ENCODE assay signal across 1 cellular context in the genomic region with DNA sequence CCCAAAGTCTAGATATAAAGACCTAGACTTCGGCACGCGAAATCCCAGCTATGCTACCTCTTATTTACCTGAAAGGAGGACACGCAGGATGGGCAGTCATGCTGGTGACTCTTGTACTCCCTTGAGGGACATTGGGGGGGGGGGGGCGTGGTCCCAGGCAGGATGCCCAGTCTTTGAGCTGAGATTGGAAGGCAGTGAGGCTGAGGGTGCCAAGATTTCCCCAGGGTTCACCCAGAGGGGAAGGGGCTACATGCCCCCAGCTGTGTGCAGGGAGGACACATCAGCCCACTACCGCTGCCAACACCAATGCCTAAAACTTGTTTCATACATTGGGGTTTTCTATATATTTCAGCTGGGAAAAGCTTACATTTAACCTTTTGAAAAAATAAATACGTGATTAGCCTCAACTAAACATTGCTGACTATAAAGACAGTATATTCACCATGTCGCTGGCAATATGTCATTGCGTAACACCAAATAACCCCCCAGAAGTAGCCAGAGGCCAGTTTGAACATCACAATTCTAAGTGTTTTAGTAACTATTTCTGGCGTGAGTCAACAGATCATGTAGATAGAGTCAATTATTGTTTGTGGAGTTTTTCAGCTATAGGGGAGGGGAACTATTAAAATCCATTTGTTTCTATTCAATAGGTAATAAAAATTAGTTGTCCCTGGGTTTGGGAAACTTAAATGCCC.
TF ChIP-seq lines count a peak whose summit lies in the region.

No MANE protein-coding gene starts in this region.

TF ChIP-seq in HEK293, 187 proteins besides CTCF, POLR2A, EP300 and RAD21 (continued from another document):
- TF ChIP-seq, protein P1, sequence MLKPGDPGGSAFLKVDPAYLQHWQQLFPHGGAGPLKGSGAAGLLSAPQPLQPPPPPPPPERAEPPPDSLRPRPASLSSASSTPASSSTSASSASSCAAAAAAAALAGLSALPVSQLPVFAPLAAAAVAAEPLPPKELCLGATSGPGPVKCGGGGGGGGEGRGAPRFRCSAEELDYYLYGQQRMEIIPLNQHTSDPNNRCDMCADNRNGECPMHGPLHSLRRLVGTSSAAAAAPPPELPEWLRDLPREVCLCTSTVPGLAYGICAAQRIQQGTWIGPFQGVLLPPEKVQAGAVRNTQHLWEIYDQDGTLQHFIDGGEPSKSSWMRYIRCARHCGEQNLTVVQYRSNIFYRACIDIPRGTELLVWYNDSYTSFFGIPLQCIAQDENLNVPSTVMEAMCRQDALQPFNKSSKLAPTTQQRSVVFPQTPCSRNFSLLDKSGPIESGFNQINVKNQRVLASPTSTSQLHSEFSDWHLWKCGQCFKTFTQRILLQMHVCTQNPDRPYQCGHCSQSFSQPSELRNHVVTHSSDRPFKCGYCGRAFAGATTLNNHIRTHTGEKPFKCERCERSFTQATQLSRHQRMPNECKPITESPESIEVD (tag by site-specific recombination; IDR thresholded peaks at IDR 0.05) = 0 out of 2 replicates have a peak, but pooled peaks have one; percentile 33
